1 cellular context compared by ENCODE assay signal in the genomic region with DNA sequence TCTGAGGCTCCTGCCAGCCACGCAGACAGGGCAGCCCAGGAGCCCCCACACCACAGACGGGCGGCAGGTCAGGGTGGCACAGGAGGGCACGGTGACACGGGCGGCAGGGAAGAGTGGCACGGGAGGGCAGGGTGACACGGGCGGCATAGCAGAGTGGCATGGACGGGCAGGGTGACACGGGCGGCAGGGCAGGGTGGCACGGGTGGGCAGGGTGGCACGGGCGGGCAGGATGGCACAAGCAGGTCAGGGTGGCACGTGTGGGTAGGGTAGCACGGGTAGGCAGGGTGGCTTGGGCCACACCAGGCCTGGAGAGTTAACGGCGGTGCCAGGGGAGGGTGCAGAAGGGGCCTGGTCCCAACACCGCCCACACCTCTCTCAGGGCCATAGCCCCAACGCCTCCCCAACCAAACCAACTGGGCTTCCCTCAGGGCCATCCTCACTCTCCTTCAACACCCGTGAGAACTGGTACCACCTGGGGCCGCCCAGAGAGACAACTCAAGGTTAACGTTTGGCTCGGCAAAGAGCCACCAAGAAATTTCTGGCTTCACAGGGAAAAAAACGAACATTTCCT.
TF ChIP-seq lines count a peak whose summit lies in the region.

No MANE protein-coding gene starts in this region.

TF ChIP-seq in GM23338, 12 proteins besides CTCF, POLR2A, EP300 and RAD21 (continued from another document):
- no peak for TF ChIP-seq ZNF462 (CRISPR knock-in tag; IDR thresholded peaks at IDR 0.05)
- TF ChIP-seq EZH2phosphoT487 (IDR thresholded peaks at IDR 0.05; ENCODE audit: unreplicated experiment), result no peak
- TF ChIP-seq, protein P1, sequence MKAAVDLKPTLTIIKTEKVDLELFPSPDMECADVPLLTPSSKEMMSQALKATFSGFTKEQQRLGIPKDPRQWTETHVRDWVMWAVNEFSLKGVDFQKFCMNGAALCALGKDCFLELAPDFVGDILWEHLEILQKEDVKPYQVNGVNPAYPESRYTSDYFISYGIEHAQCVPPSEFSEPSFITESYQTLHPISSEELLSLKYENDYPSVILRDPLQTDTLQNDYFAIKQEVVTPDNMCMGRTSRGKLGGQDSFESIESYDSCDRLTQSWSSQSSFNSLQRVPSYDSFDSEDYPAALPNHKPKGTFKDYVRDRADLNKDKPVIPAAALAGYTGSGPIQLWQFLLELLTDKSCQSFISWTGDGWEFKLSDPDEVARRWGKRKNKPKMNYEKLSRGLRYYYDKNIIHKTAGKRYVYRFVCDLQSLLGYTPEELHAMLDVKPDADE (IDR thresholded peaks at IDR 0.05), result no peak
- TF ChIP-seq POLR2AphosphoS5 (IDR thresholded peaks at IDR 0.05; ENCODE audit: low read depth), result no peak
- no peak for TF ChIP-seq STAT1 (IDR thresholded peaks at IDR 0.05; ENCODE audit: unreplicated experiment)
- no peak for TF ChIP-seq ZNF114 (CRISPR knock-in tag; IDR thresholded peaks at IDR 0.05)
- no peak for TF ChIP-seq EZH2 (IDR thresholded peaks at IDR 0.05; ENCODE audit: low read depth, unreplicated experiment)
